In genomic region chr4:41256740-41257256, GRCh38 we compare ENCODE assay signal across 8 cellular contexts. TPM values are rescaled to one million over a fixed set of nuclear protein-coding genes. Genes with fewer than 3 reads are reported as not detected.
A peak's percentile ranks its signal among the peaks of the same experiment; 100 is the strongest.
DNase-seq lines count a peak whose midpoint lies in the region; ATAC-seq and TF ChIP-seq lines count a peak whose summit lies in the region.

UCHL1 (plus strand) TSS chr4:41256928; CDS start chr4:41256977, 49 bp downstream.

- ATAC-seq in activated T-helper 17 cell treated with anti-CD3 and anti-CD28 coated beads, Interleukin-2, amount 50 U/mL, for 72 hours (replicated peaks), result peak; percentile 23
- ATAC-seq in GM21825 (IDR thresholded peaks at IDR 0.05; ENCODE audit: unreplicated experiment), result no peak

- H3K4me1 Mint-ChIP-seq in activated T-helper 17 cell treated with anti-CD3 and anti-CD28 coated beads, Interleukin-2, amount 50 U/mL, for 72 hours, result no peaks in the 10 kb centered on the region
- peaks cover 28% of the 10 kb centered on the region for H3K4me1 Mint-ChIP-seq in nephron progenitor cell

- no peaks in the 10 kb centered on the region for H3K36me3 ChIP-seq in GM06990 (ENCODE audit: control insufficient read depth, insufficient read depth, low read length)

- H3K27me3 ChIP-seq in GM06990 (replicated peaks; ENCODE audit: control insufficient read depth, insufficient read depth, low read length), result no peaks in the 10 kb centered on the region

- peak; percentile 88 for DNase-seq in GM06990 (ENCODE audit: extremely low read depth, insufficient read length)
- DNase-seq in HFF-Myc (ENCODE audit: extremely low read depth, low read depth), result peak; percentile 71
- DNase-seq in NCI-H2081 (lab: John Stamatoyannopoulos, UW), result peak; percentile 97 to 99
- peak; percentile 80 for DNase-seq in germinal center (ENCODE audit: low spot score)
- DNase-seq in nephron progenitor cell, result peak; percentile 92
- DNase-seq in GM10266 (ENCODE audit: extremely low spot score), result no peak

- H3K36me3 Mint-ChIP-seq in activated T-helper 17 cell treated with anti-CD3 and anti-CD28 coated beads, Interleukin-2, amount 50 U/mL, for 72 hours (ENCODE audit: low read depth), result no peaks in the 10 kb centered on the region
- peaks cover 14% of the 10 kb centered on the region for H3K36me3 Mint-ChIP-seq in nephron progenitor cell (ENCODE audit: low read depth)

- peaks cover 44% of the 10 kb centered on the region for H3K27me3 Mint-ChIP-seq in activated T-helper 17 cell treated with anti-CD3 and anti-CD28 coated beads, Interleukin-2, amount 50 U/mL, for 72 hours
- H3K27me3 Mint-ChIP-seq in nephron progenitor cell (ENCODE audit: low read depth, poor library complexity), result peaks cover 6% of the 10 kb centered on the region

- H3K4me3 ChIP-seq in GM06990 (replicated peaks; ENCODE audit: low read depth, low read length) (peak within 1 kb of the TSS; percentile 68), HFF-Myc (replicated peaks; ENCODE audit: low read depth, low read length) (peak within 1 kb of the TSS; percentile 91)

- H3K9me3 Mint-ChIP-seq in activated T-helper 17 cell treated with anti-CD3 and anti-CD28 coated beads, Interleukin-2, amount 50 U/mL, for 72 hours, result no peaks in the 10 kb centered on the region
- H3K9me3 Mint-ChIP-seq in nephron progenitor cell, result peaks cover 16% of the 10 kb centered on the region

- TF ChIP-seq CTCF in GM06990 (IDR thresholded peaks at IDR 0.05; ENCODE audit: insufficient read depth, low read length, poor library complexity, severe bottlenecking), result no peak
- TF ChIP-seq CTCF in HFF-Myc (IDR thresholded peaks at IDR 0.05; ENCODE audit: low read depth, low read length, missing control alignments), result no peak
- no peak for TF ChIP-seq CTCF in nephron progenitor cell (IDR thresholded peaks at IDR 0.05)
- no peak for TF ChIP-seq CTCF in GM10266 (IDR thresholded peaks at IDR 0.05; ENCODE audit: control insufficient read depth, insufficient read depth, low read depth, missing control alignments)

- H3K27ac Mint-ChIP-seq in activated T-helper 17 cell treated with anti-CD3 and anti-CD28 coated beads, Interleukin-2, amount 50 U/mL, for 72 hours, result no peak within 1 kb of the TSS
- no peak within 1 kb of the TSS for H3K27ac Mint-ChIP-seq in nephron progenitor cell

- peak within 1 kb of the TSS; percentile 63 for H3K4me3 Mint-ChIP-seq in activated T-helper 17 cell treated with anti-CD3 and anti-CD28 coated beads, Interleukin-2, amount 50 U/mL, for 72 hours
- H3K4me3 Mint-ChIP-seq in nephron progenitor cell, result peak within 1 kb of the TSS; percentile 94

RNA-seq across cellular contexts. Expression of gene UCHL1, which starts in this region (rescaled TPM):
- total RNA-seq in activated T-helper 17 cell treated with anti-CD3 and anti-CD28 coated beads, Interleukin-2, amount 50 U/mL, for 72 hours, result 1 to 10 TPM; 1.0 to 4.9 TPM
